ENCODE assay signal across 1 cellular context in genomic region chr3:33181641-33182040, GRCh38. TPM values are rescaled to one million over a fixed set of nuclear protein-coding genes. Genes with fewer than 3 reads are reported as not detected.
"Had no signal": no experiment of that assay in that cellular context is flagged by ENCODE, and none has a peak within 500 bp of the region (broad histone marks: within the 10 kb centered on the region; RNA-seq: fewer than 3 reads in every experiment).

No MANE protein-coding gene starts in this region.

RNA-seq across cellular contexts. Expression of gene SUSD5, which starts 37.0 kb away (rescaled TPM):
- polyA plus RNA-seq: IgD-negative memory B cell had no signal
